Comparison of ENCODE assay signal across 8 cellular contexts in the genomic region with DNA sequence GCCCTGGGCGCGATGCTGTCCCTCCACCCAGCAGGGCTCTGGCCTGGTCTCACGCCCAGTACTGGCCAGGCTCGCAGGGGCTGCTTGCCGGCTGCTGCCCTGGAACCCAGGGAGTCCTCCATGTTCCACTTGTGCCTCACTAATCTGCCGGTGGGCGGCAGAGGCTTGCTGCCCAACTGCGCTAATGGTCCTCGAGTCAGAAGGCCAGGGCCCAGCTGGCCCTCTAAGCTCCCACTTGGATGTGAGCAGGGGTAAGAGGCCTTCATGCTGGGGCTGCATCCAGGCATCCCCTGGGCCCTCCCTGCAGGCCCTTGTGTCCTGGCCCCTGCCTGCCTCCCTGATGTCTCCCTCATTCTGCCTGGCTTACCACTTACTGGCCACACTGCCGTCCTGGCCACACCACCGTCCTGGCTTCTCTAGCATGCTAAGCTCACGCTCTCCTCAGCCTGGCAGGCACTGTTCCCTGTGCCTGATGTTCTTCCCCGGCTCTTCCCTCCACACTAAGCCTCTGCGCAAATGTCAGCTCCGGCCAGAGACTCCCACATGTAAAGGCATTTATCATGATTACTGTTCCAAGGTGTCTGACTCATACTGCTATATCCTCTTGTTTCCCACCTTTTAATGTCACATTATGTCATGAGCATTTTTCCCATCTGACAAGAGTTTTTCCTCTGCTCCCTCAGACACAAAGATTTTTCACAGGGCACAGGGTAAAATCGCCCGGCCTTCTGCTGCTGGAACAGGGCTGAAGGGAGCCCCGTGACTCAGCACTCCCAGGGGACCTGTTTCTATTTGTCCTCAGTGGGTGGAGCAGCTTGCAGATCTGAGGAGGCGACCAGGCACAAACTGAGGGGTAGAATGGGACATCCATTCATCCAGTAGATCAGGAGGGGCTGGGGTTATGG. TPM values are rescaled to one million over a fixed set of nuclear protein-coding genes. Genes with fewer than 3 reads are reported as not detected.
A peak's percentile ranks its signal among the peaks of the same experiment; 100 is the strongest.
DNase-seq lines count a peak whose midpoint lies in the region; ATAC-seq, FAIRE-seq and TF ChIP-seq lines count a peak whose summit lies in the region.

No MANE protein-coding gene starts in this region.

- no peaks in the 10 kb centered on the region for H3K79me1 ChIP-seq in H1 (ENCODE audit: low read depth, low read length)

- H3K4me2 ChIP-seq in H1 (ENCODE audit: insufficient read depth in 1 of 2, low read depth in 2 of 2, low read length in 2 of 2) = no peak overlapping the region

- no peak overlapping the region for H2BK20ac ChIP-seq in H1 (ENCODE audit: low read length)

- H3K79me2 ChIP-seq in H1 (ENCODE audit: control insufficient read depth in 1 of 2, insufficient read depth in 2 of 2, low read length in 2 of 2) = no peaks in the 10 kb centered on the region

- H3K4me1 ChIP-seq in H1 (replicated peaks in 1 of 4; ENCODE audit: control insufficient read depth in 3 of 4, insufficient read depth in 4 of 4, low read length in 3 of 4) (peaks cover 0 to 6% (median under 1%) of the 10 kb centered on the region in 4 experiments; a peak in 3 of 7 replicates), mucosa of rectum (ENCODE audit: control insufficient read depth in 2 of 2, insufficient read depth in 2 of 2, low read length in 2 of 2) (peaks cover 0 to 14% of the 10 kb centered on the region in 2 donors)

- no peak overlapping the region for H3K14ac ChIP-seq in H1 (ENCODE audit: insufficient read length)

- no peak for TF ChIP-seq RAD21 in H1 (IDR thresholded peaks at IDR 0.05 in 1 of 2, conservative IDR thresholded peaks at IDR 0.05 in 1 of 2; ENCODE audit: low read depth in 2 of 2, low read length in 2 of 2)

- no peak for TF ChIP-seq CTCF in H1 (IDR thresholded peaks at IDR 0.05; ENCODE audit: control extremely low read depth in 1 of 3, insufficient read depth in 1 of 3, low read depth in 1 of 3, low read length in 3 of 3)

- no peak overlapping the region for H3K27ac ChIP-seq in H1 (ENCODE audit: low read depth, low read length)
- peak overlapping the region; percentile 23 to 26 for H3K27ac ChIP-seq in mucosa of rectum (ENCODE audit: low read depth in 2 of 2, low read length in 2 of 2)

- no peaks in the 10 kb centered on the region for H3K23me2 ChIP-seq in H1 (ENCODE audit: low read depth, low read length)

- no peak for TF ChIP-seq EP300 in H1 (IDR thresholded peaks at IDR 0.05; ENCODE audit: borderline replicate concordance in 1 of 2, low read depth in 2 of 2, low read length in 2 of 2)

- no peak overlapping the region for H4K91ac ChIP-seq in H1 (replicated peaks; ENCODE audit: insufficient read length, low read length)

- H3K27me3 ChIP-seq in H1 (replicated peaks in 1 of 4; ENCODE audit: control insufficient read depth in 3 of 4, extremely low read depth in 1 of 4, insufficient read depth in 3 of 4, low read length in 3 of 4) = no peaks in the 10 kb centered on the region
- H3K27me3 ChIP-seq in mucosa of rectum (ENCODE audit: control insufficient read depth in 2 of 2, insufficient read depth in 2 of 2, low read length in 2 of 2) = no peaks in the 10 kb centered on the region

- POLR2A ChIA-PET in H1 (lab: Charles Lee; ENCODE audit: partially characterized antibody) = interaction anchor here (0.8 to 1.6 kb wide), 3 partner anchors 16 to 99 kb away, joined by 4 read pairs; partner anchors contain the start of genes B9D1 and MAPK7

- no peak for ATAC-seq in GM19397 (IDR thresholded peaks at IDR 0.05; ENCODE audit: unreplicated experiment)
- no peak for ATAC-seq in GM19452 (IDR thresholded peaks at IDR 0.05; ENCODE audit: unreplicated experiment)

- CTCF ChIA-PET in H1 (lab: Charles Lee; ENCODE audit: partially characterized antibody) = interaction anchor here (0.7 to 1.6 kb wide), 5 partner anchors 9 to 416 kb away, joined by 3 to 7 read pairs (median 4); partner anchors contain the start of gene B9D1

- peaks cover 0 to 1% of the 10 kb centered on the region in 2 experiments for H4K20me1 ChIP-seq in H1 (replicated peaks in 1 of 2; ENCODE audit: control insufficient read depth in 1 of 2, insufficient read depth in 2 of 2, low read length in 2 of 2)

- WGBS in H1 (ENCODE audit: extremely low coverage in 1 of 2, insufficient coverage in 1 of 2, insufficient read length in 1 of 2, insufficient replicate concordance in 2 of 2, low coverage in 1 of 2, low lambda C conversion rate in 2 of 2, missing lambda C conversion rate in 1 of 2), 2 experiments = 91% methylated on average over 16 of the region's 19 CpGs; no CpG with 5 or more reads in 1 of the 2 experiments

- no peak overlapping the region for H4K5ac ChIP-seq in H1 (ENCODE audit: insufficient read length, low read depth, low read length)

- no peak for FAIRE-seq in H1 (lab: Jason Lieb, UNC)

- no peak overlapping the region for H2BK15ac ChIP-seq in H1 (ENCODE audit: low read length)

- DNase-seq in COLO668 (lab: John Stamatoyannopoulos, UW; ENCODE audit: unreplicated experiment) (peak; percentile 10), NCI-H226 (peak; percentile 85), H1 (ENCODE audit: low read depth in 1 of 2, low spot score in 2 of 2) (no peak)
- DNase-seq in activated CD4-positive, alpha-beta T cell treated with anti-CD3 and anti-CD28 coated beads, Interleukin-2, amount 50 U/mL, for 48 hours = no peak
- DNase-seq in activated T-cell treated with anti-CD3 and anti-CD28 coated beads, Interleukin-2, amount 50 U/mL, for 1 hour = no peak

- no peak overlapping the region for H3K56ac ChIP-seq in H1 (replicated peaks; ENCODE audit: insufficient read length, low read depth, low read length)

- no peak overlapping the region for H2AFZ ChIP-seq in H1 (ENCODE audit: low read length)

- H3K18ac ChIP-seq in H1 (ENCODE audit: extremely low read depth, low read length) = no peak overlapping the region; the same call in 1 of the 2 replicates

- H3K9ac ChIP-seq in H1 (replicated peaks in 1 of 4; ENCODE audit: extremely low read depth in 1 of 4, low read depth in 3 of 4, low read length in 3 of 4) (no peak overlapping the region), mucosa of rectum (ENCODE audit: low read depth in 1 of 2, low read length in 2 of 2) (peak overlapping the region in 1 of 2 donors; percentile 22)

- no peak for TF ChIP-seq POLR2A in H1 (IDR thresholded peaks at IDR 0.05; ENCODE audit: control extremely low read depth in 1 of 2, low read depth in 2 of 2, low read length in 2 of 2)

- no peaks in the 10 kb centered on the region for H3K9me3 ChIP-seq in H1 (ENCODE audit: insufficient read depth in 2 of 2, low read depth in 1 of 2, low read length in 1 of 2)
- no peaks in the 10 kb centered on the region for H3K9me3 ChIP-seq in mucosa of rectum (ENCODE audit: control insufficient read depth in 2 of 2, low read length in 2 of 2)

- H3K4me3 ChIP-seq in H1 (ENCODE audit: extremely low read depth in 1 of 4, insufficient read depth in 2 of 4, low read depth in 3 of 4, low read length in 4 of 4) (no peak overlapping the region), mucosa of rectum (ENCODE audit: low read length in 2 of 2) (no peak overlapping the region)

- H2BK120ac ChIP-seq in H1 (replicated peaks; ENCODE audit: low read depth, low read length) = no peak overlapping the region

- H4K8ac ChIP-seq in H1 (ENCODE audit: extremely low read depth, insufficient read depth, low read length) = peak overlapping the region; percentile 29; the same call in 1 of the 2 replicates

- no peak overlapping the region for H2BK5ac ChIP-seq in H1 (ENCODE audit: low read depth, low read length)

- no peak overlapping the region for H3K4ac ChIP-seq in H1 (replicated peaks; ENCODE audit: insufficient read length, low read depth, low read length)

- peaks cover 0 to 5% (median 2%) of the 10 kb centered on the region in 4 experiments; a peak in 2 of 8 replicates for H3K36me3 ChIP-seq in H1 (ENCODE audit: control insufficient read depth in 2 of 4, insufficient read depth in 4 of 4, low read length in 3 of 4)
- no peaks in the 10 kb centered on the region for H3K36me3 ChIP-seq in mucosa of rectum (ENCODE audit: control insufficient read depth in 2 of 2, insufficient read depth in 2 of 2, low read length in 2 of 2)

- H2BK12ac ChIP-seq in H1 (ENCODE audit: low read depth, low read length) = no peak overlapping the region

- H2AK5ac ChIP-seq in H1 (ENCODE audit: low read depth, low read length) = no peak overlapping the region

- no peak overlapping the region for H3K23ac ChIP-seq in H1 (ENCODE audit: insufficient read length)

TF ChIP-seq in H1, 55 proteins besides CTCF, POLR2A, EP300 and RAD21:
- TF ChIP-seq RXRA (IDR thresholded peaks at IDR 0.05; ENCODE audit: insufficient read depth, low read depth, low read length) (no peak), YY1 (IDR thresholded peaks at IDR 0.05; ENCODE audit: low read depth, low read length) (no peak), SIX5 (IDR thresholded peaks at IDR 0.05; ENCODE audit: low read depth, low read length) (no peak)

RNA-seq across cellular contexts. Expression of gene B9D1, which starts 15.9 kb away (rescaled TPM):
- 24.6 and 25.4 TPM in 2 replicates for total RNA-seq in H1 (2021; fragmentation: NEBNext Ultra II Directional; extraction: Animal tissue kit (Norgen Biotek cat#: 25700))
- 65.7 and 74.8 TPM in 2 replicates for polyA plus RNA-seq in H1 (2011; rRNA removed)
- polyA plus RNA-seq in H1 (2011; cell fraction: cytosol; rRNA removed) = 69.9 TPM
- 99.2 TPM for polyA plus RNA-seq in H1 (2011; cell fraction: nucleus; rRNA removed)
- 26.4 to 39.5 TPM (median 32.7 TPM) in 4 replicates for polyA plus RNA-seq in H1 (2012, experiment 1 of 2)
- polyA plus RNA-seq in H1 (2012, experiment 2 of 2) = 41.1 TPM
- 27.1 TPM for polyA plus RNA-seq in H1 (2013, experiment 1 of 2)
- 26.2 TPM for polyA plus RNA-seq in H1 (2013, experiment 2 of 2)
- 28.7 and 41.3 TPM in 2 replicates for polyA minus RNA-seq in H1 (2011; rRNA and poly(A)+ RNA removed)
- 35.0 TPM for polyA minus RNA-seq in H1 (2011; cell fraction: cytosol; rRNA and poly(A)+ RNA removed)
- 35.7 TPM for polyA minus RNA-seq in H1 (2011; cell fraction: nucleus; rRNA and poly(A)+ RNA removed)

RNA-seq across cellular contexts. Expression of gene MAPK7, which starts 31.7 kb away (rescaled TPM):
- total RNA-seq in H1 (2021; fragmentation: NEBNext Ultra II Directional; extraction: Animal tissue kit (Norgen Biotek cat#: 25700)) = 28.1 and 33.8 TPM in 2 replicates
- 15.2 and 31.3 TPM in 2 replicates for polyA plus RNA-seq in H1 (2011; rRNA removed)
- polyA plus RNA-seq in H1 (2011; cell fraction: cytosol; rRNA removed) = 14.1 TPM
- polyA plus RNA-seq in H1 (2011; cell fraction: nucleus; rRNA removed) = 49.4 TPM
- polyA plus RNA-seq in H1 (2012, experiment 1 of 2) = 20.3 to 30.7 TPM (median 27.8 TPM) in 4 replicates
- 32.4 TPM for polyA plus RNA-seq in H1 (2012, experiment 2 of 2)
- polyA plus RNA-seq in H1 (2013, experiment 1 of 2) = 23.0 TPM
- polyA plus RNA-seq in H1 (2013, experiment 2 of 2) = 21.6 TPM
- polyA minus RNA-seq in H1 (2011; rRNA and poly(A)+ RNA removed) = 51.2 and 56.3 TPM in 2 replicates
- 21.0 TPM for polyA minus RNA-seq in H1 (2011; cell fraction: cytosol; rRNA and poly(A)+ RNA removed)
- 57.7 TPM for polyA minus RNA-seq in H1 (2011; cell fraction: nucleus; rRNA and poly(A)+ RNA removed)

RNA-seq across cellular contexts. Expression of gene MFAP4, which starts 40.4 kb away (rescaled TPM):
- total RNA-seq in H1 (2021; fragmentation: NEBNext Ultra II Directional; extraction: Animal tissue kit (Norgen Biotek cat#: 25700)) = 3.6 and 3.8 TPM in 2 replicates
- 3.1 and 8.1 TPM in 2 replicates for polyA plus RNA-seq in H1 (2011; rRNA removed)
- 3.4 TPM for polyA plus RNA-seq in H1 (2011; cell fraction: cytosol; rRNA removed)
- 9.6 TPM for polyA plus RNA-seq in H1 (2011; cell fraction: nucleus; rRNA removed)
- 3.4 to 5.8 TPM (median 4.6 TPM) in 4 replicates for polyA plus RNA-seq in H1 (2012, experiment 1 of 2)
- polyA plus RNA-seq in H1 (2012, experiment 2 of 2) = 5.5 TPM
- polyA plus RNA-seq in H1 (2013, experiment 1 of 2) = 6.5 TPM
- polyA plus RNA-seq in H1 (2013, experiment 2 of 2) = 8.6 TPM
- polyA minus RNA-seq in H1 (2011; rRNA and poly(A)+ RNA removed) = 1.9 and 4.1 TPM in 2 replicates
- 3.8 TPM for polyA minus RNA-seq in H1 (2011; cell fraction: cytosol; rRNA and poly(A)+ RNA removed)
- polyA minus RNA-seq in H1 (2011; cell fraction: nucleus; rRNA and poly(A)+ RNA removed) = 2.5 TPM

Comparison
In these comparisons a context has a peak if more than half of its experiments do, and no peak if none do; other contexts are left out.
1. DNase-seq: peak in COLO668 (single experiment) and NCI-H226 (single experiment); none in H1 (0 of 2), activated CD4-positive, alpha-beta T cell treated with anti-CD3 and anti-CD28 coated beads, Interleukin-2, amount 50 U/mL, for 48 hours (0 of 2) and activated T-cell treated with anti-CD3 and anti-CD28 coated beads, Interleukin-2, amount 50 U/mL, for 1 hour (single experiment).